In genomic region chr15:50558012-50558411, GRCh38 we compare ENCODE assay signal across 22 cellular contexts. TPM values are rescaled to one million over a fixed set of nuclear protein-coding genes. Genes with fewer than 3 reads are reported as not detected.
DNase-seq lines count a peak whose midpoint lies in the region; ATAC-seq and TF ChIP-seq lines count a peak whose summit lies in the region.
"Had no signal": no experiment of that assay in that cellular context is flagged by ENCODE, and none has a peak within 500 bp of the region (broad histone marks: within the 10 kb centered on the region; RNA-seq: fewer than 3 reads in every experiment).

No MANE protein-coding gene starts in this region.

- H3K4me2 ChIP-seq in Loucy (ENCODE audit: low read depth, low read length, poor library complexity, severe bottlenecking), result peak overlapping the region; percentile 31
- H3K4me2 ChIP-seq: GM23338 had no signal

- ATAC-seq in stimulated activated effector memory CD8-positive, alpha-beta T cell treated with anti-CD3 and anti-CD28 coated beads, Interleukin-12 subunit alpha, Interleukin-12 subunit beta, amount 100 ng/mL, for 72 hours, result peak; percentile 67
- ATAC-seq in GM18909 (IDR thresholded peaks at IDR 0.05; ENCODE audit: poor library complexity, unreplicated experiment), result no peak
- ATAC-seq: GM23338, HepG2 had no signal

- no peak for TF ChIP-seq POLR2A in tibial nerve (IDR thresholded peaks at IDR 0.05)

- no peaks in the 10 kb centered on the region for H4K20me1 ChIP-seq in Loucy (ENCODE audit: insufficient read depth, low read length, poor library complexity, severe bottlenecking)

- peaks cover 14% of the 10 kb centered on the region; the same call in 1 of the 2 replicates for H3K36me3 ChIP-seq in Loucy (ENCODE audit: insufficient read depth, low read length)
- H3K36me3 ChIP-seq in tibial nerve, result peaks cover 0 to 53% (median 0%) of the 10 kb centered on the region in 3 donors

- H3K27me3 ChIP-seq in Loucy (ENCODE audit: insufficient read depth, low read length, poor library complexity, severe bottlenecking) (no peaks in the 10 kb centered on the region), tibial nerve (no peaks in the 10 kb centered on the region)

- peak overlapping the region; percentile 79 for H3K27ac Mint-ChIP-seq in activated CD4-positive, alpha-beta T cell treated with anti-CD3 and anti-CD28 coated beads, Interleukin-2, amount 10 ng/mL, durations not matched to agents 24 days and 14 days
- no peak overlapping the region for H3K27ac Mint-ChIP-seq in stimulated activated effector memory CD8-positive, alpha-beta T cell treated with anti-CD3 and anti-CD28 coated beads, Interleukin-12 subunit alpha, Interleukin-12 subunit beta, amount 100 ng/mL, for 72 hours
- H3K27ac Mint-ChIP-seq: B cell; CD4-positive, alpha-beta T cell; GM23338 had no signal

- no peak for DNase-seq in activated CD4-positive, alpha-beta T cell treated with anti-CD3 and anti-CD28 coated beads, Interleukin-2, amount 10 ng/mL, durations not matched to agents 24 days and 14 days
- no peak for DNase-seq in activated CD4-positive, alpha-beta T cell treated with anti-CD3 and anti-CD28 coated beads for 48 hours
- peak; percentile 41 for DNase-seq in GM13976 (ENCODE audit: low spot score)
- no peak for DNase-seq in stimulated activated effector memory CD8-positive, alpha-beta T cell treated with anti-CD3 and anti-CD28 coated beads, Interleukin-12 subunit alpha, Interleukin-12 subunit beta, amount 100 ng/mL, for 72 hours (ENCODE audit: low spot score in 2 of 2)
- no peak for DNase-seq in OCI-M2 (lab: John Stamatoyannopoulos, UW; ENCODE audit: unreplicated experiment)
- DNase-seq in tibial nerve (ENCODE audit: low spot score in 2 of 2), result no peak
- DNase-seq: CD4-positive, alpha-beta T cell; DMS79; KG1; NCI-H1092; NCI-H146; NCI-H2081 treated with DMSO at 0.1 percent for 48 hours; NCI-H524; Right ventricle myocardium superior had no signal

- H3K9me3 ChIP-seq in Loucy (ENCODE audit: insufficient read depth, low read depth, low read length) (no peaks in the 10 kb centered on the region), tibial nerve (no peaks in the 10 kb centered on the region)

- in situ Hi-C loops in GM13976 (cut with MboI; ENCODE audit: low sequenced_read_pairs, unreplicated experiment), result no loop called here

- H3K27me3 Mint-ChIP-seq in activated CD4-positive, alpha-beta T cell treated with anti-CD3 and anti-CD28 coated beads, Interleukin-2, amount 10 ng/mL, durations not matched to agents 24 days and 14 days, result no peaks in the 10 kb centered on the region
- H3K27me3 Mint-ChIP-seq: B cell; CD4-positive, alpha-beta T cell had no signal

- no peak for TF ChIP-seq EP300 in tibial nerve (IDR thresholded peaks at IDR 0.05)

- WGBS in tibial nerve, 2 donors, result 96 to 100% methylated on average over 2 of the region's 2 CpGs

- 0 out of 2 replicates have a peak, but pooled peaks cover 4% of the 10 kb centered on the region for H3F3A ChIP-seq in Loucy (ENCODE audit: low read depth)

- H3K9me3 Mint-ChIP-seq in activated CD4-positive, alpha-beta T cell treated with anti-CD3 and anti-CD28 coated beads, Interleukin-2, amount 10 ng/mL, durations not matched to agents 24 days and 14 days, result peaks cover 2% of the 10 kb centered on the region
- H3K9me3 Mint-ChIP-seq in stimulated activated effector memory CD8-positive, alpha-beta T cell treated with anti-CD3 and anti-CD28 coated beads, Interleukin-12 subunit alpha, Interleukin-12 subunit beta, amount 100 ng/mL, for 72 hours, result no peaks in the 10 kb centered on the region
- H3K9me3 Mint-ChIP-seq: CD4-positive, alpha-beta T cell; GM23338 had no signal

- no peak overlapping the region for H2AFZ ChIP-seq in Loucy (ENCODE audit: low read length)
- H2AFZ ChIP-seq: GM23338 had no signal

- peaks cover 20% of the 10 kb centered on the region for H3K4me1 Mint-ChIP-seq in activated CD4-positive, alpha-beta T cell treated with anti-CD3 and anti-CD28 coated beads, Interleukin-2, amount 10 ng/mL, durations not matched to agents 24 days and 14 days
- H3K4me1 Mint-ChIP-seq in stimulated activated effector memory CD8-positive, alpha-beta T cell treated with anti-CD3 and anti-CD28 coated beads, Interleukin-12 subunit alpha, Interleukin-12 subunit beta, amount 100 ng/mL, for 72 hours, result peaks cover 23% of the 10 kb centered on the region
- H3K4me1 Mint-ChIP-seq: B cell, GM23338 had no signal

- H3K4me3 ChIP-seq in Loucy (ENCODE audit: low read length, poor library complexity, severe bottlenecking) (no peak overlapping the region), tibial nerve (no peak overlapping the region)
- H3K4me3 ChIP-seq: GM23338, SK-N-MC had no signal

- H3K27ac ChIP-seq in tibial nerve, result no peak overlapping the region
- H3K27ac ChIP-seq: 22Rv1, SK-N-MC had no signal

- TF ChIP-seq CTCF in GM13976 (IDR thresholded peaks at IDR 0.05; ENCODE audit: borderline replicate concordance, control extremely low read depth, extremely low read depth, insufficient read depth, missing control alignments) (no peak), Loucy (conservative IDR thresholded peaks at IDR 0.05; ENCODE audit: low read length) (no peak), tibial nerve (IDR thresholded peaks at IDR 0.05) (no peak)

- no peak overlapping the region for H3K4me3 Mint-ChIP-seq in activated CD4-positive, alpha-beta T cell treated with anti-CD3 and anti-CD28 coated beads, Interleukin-2, amount 10 ng/mL, durations not matched to agents 24 days and 14 days
- H3K4me3 Mint-ChIP-seq in stimulated activated effector memory CD8-positive, alpha-beta T cell treated with anti-CD3 and anti-CD28 coated beads, Interleukin-12 subunit alpha, Interleukin-12 subunit beta, amount 100 ng/mL, for 72 hours, result no peak overlapping the region
- H3K4me3 Mint-ChIP-seq: B cell; CD4-positive, alpha-beta T cell; GM23338 had no signal

- H3K9ac ChIP-seq in Loucy (ENCODE audit: low read depth, low read length, poor library complexity, severe bottlenecking), result no peak overlapping the region

- no peaks in the 10 kb centered on the region for H3K79me2 ChIP-seq in Loucy (ENCODE audit: insufficient read depth, low read length)

- H3K36me3 Mint-ChIP-seq in activated CD4-positive, alpha-beta T cell treated with anti-CD3 and anti-CD28 coated beads, Interleukin-2, amount 10 ng/mL, durations not matched to agents 24 days and 14 days (ENCODE audit: low read depth), result peaks cover 35% of the 10 kb centered on the region
- H3K36me3 Mint-ChIP-seq in stimulated activated effector memory CD8-positive, alpha-beta T cell treated with anti-CD3 and anti-CD28 coated beads, Interleukin-12 subunit alpha, Interleukin-12 subunit beta, amount 100 ng/mL, for 72 hours, result peaks cover 58% of the 10 kb centered on the region

- intact Hi-C loops in activated CD4-positive, alpha-beta T cell treated with anti-CD3 and anti-CD28 coated beads, Interleukin-2, amount 10 ng/mL, durations not matched to agents 24 days and 14 days (cut with micrococcal nuclease), result no loop called here

- H3K4me1 ChIP-seq in Loucy (ENCODE audit: insufficient read depth, low read length, poor library complexity, severe bottlenecking) (peaks cover 34% of the 10 kb centered on the region), tibial nerve (no peaks in the 10 kb centered on the region)

- no peaks in the 10 kb centered on the region for H3K9me2 ChIP-seq in Loucy (replicated peaks; ENCODE audit: low read depth, low read length)

RNA-seq across cellular contexts. Expression of gene USP50, which starts 11.5 kb away (rescaled TPM):
- 0.24 and 0.42 TPM in 2 replicates for total RNA-seq in activated CD4-positive, alpha-beta T cell treated with anti-CD3 and anti-CD28 coated beads, Interleukin-2, amount 10 ng/mL, durations not matched to agents 24 days and 14 days
- 1 to 10 TPM in 2 of 4 donors, not detected in 2; 1.5 to 2.2 TPM for total RNA-seq in tibial nerve
- total RNA-seq: GM23338, MCF 10A had no signal
